Comparison of ENCODE assay signal across 12 cellular contexts in genomic region chr22:38037367-38038150, GRCh38. TPM values are rescaled to one million over a fixed set of nuclear protein-coding genes. Genes with fewer than 3 reads are reported as not detected.
"Had no signal": no experiment of that assay in that cellular context is flagged by ENCODE, and none has a peak within 500 bp of the region (broad histone marks: within the 10 kb centered on the region; RNA-seq: fewer than 3 reads in every experiment).

No MANE protein-coding gene starts in this region.

RNA-seq across cellular contexts. Expression of gene SLC16A8, which starts 46.4 kb away (rescaled TPM):
- total RNA-seq: activated CD4-positive, alpha-beta T cell treated with anti-CD3 and anti-CD28 coated beads, Interleukin-2, amount 10 ng/mL, durations not matched to agents 24 days and 14 days; activated CD8-positive, alpha-beta T cell treated with anti-CD3 and anti-CD28 coated beads for 36 hours; activated naive CD8-positive, alpha-beta T cell treated with anti-CD3 and anti-CD28 coated beads, Interleukin-2, amount 10 ng/mL, durations not matched to agents 7 days and 5 days; activated T-cell treated with anti-CD3 and anti-CD28 coated beads, Interleukin-2, amount 50 U/mL, for 72 hours; activated T-helper 17 cell treated with anti-CD3 and anti-CD28 coated beads, Interleukin-2, amount 50 U/mL, for 72 hours; astrocyte; body of pancreas; Right ventricle myocardium superior; T-helper 1 cell treated with Interleukin-12 subunit alpha and Interleukin-12 subunit beta and Interleukin-4 antibody, amounts not matched to agents 30 ng/mL and 1 ng/mL, for 36 hours; T-helper 2 cell treated with Interferon-gamma antibody and Interleukin-4, amounts not matched to agents 100 ng/mL and 5 ng/mL, for 36 hours had no signal
- polyA plus RNA-seq: IgD-negative memory B cell had no signal

RNA-seq across cellular contexts. Expression of gene SOX10, which starts 53.2 kb away (rescaled TPM):
- total RNA-seq: activated CD4-positive, alpha-beta T cell treated with anti-CD3 and anti-CD28 coated beads, Interleukin-2, amount 10 ng/mL, durations not matched to agents 24 days and 14 days; activated CD8-positive, alpha-beta memory T cell treated with anti-CD3 and anti-CD28 coated beads for 36 hours; activated CD8-positive, alpha-beta T cell treated with anti-CD3 and anti-CD28 coated beads for 36 hours; activated naive CD8-positive, alpha-beta T cell treated with anti-CD3 and anti-CD28 coated beads, Interleukin-2, amount 10 ng/mL, durations not matched to agents 7 days and 5 days; activated T-cell treated with anti-CD3 and anti-CD28 coated beads, Interleukin-2, amount 50 U/mL, for 72 hours; activated T-helper 17 cell treated with anti-CD3 and anti-CD28 coated beads, Interleukin-2, amount 50 U/mL, for 72 hours; T-helper 1 cell treated with Interleukin-12 subunit alpha and Interleukin-12 subunit beta and Interleukin-4 antibody, amounts not matched to agents 30 ng/mL and 1 ng/mL, for 36 hours; T-helper 2 cell treated with Interferon-gamma antibody and Interleukin-4, amounts not matched to agents 100 ng/mL and 5 ng/mL, for 36 hours had no signal
- polyA plus RNA-seq: IgD-negative memory B cell had no signal
